Comparison of ENCODE assay signal across 1 cellular context in the genomic region with DNA sequence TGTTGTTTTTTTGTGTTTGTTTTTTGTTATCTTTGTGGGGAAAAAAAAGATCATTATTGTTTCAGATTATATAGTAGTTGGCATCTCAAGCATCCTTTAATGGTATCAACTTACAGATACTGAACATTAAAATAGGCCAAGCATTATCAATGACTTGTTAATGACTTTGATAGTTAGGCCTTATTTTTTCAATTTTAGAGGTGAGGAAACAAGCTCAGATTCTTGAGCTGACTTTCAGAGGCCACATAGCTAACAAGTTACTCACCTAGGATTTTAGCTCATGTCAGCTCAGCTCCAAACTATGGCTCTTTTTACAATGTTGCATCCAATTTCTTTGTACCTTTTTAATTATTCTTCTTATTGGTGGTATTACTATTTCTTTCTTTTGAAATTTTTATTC.
A peak's percentile ranks its signal among the peaks of the same experiment; 100 is the strongest.
TF ChIP-seq lines count a peak whose summit lies in the region.

No MANE protein-coding gene starts in this region.

TF ChIP-seq in GM12878, 131 proteins besides CTCF, POLR2A, EP300 and RAD21 (continued from another document):
- peak; percentile 79; the same call in 1 of the 2 replicates for TF ChIP-seq ZNF592 (IDR thresholded peaks at IDR 0.05)
- 0 out of 2 replicates have a peak, but pooled peaks have one; percentile 35 for TF ChIP-seq HDGF (IDR thresholded peaks at IDR 0.05)
- TF ChIP-seq, protein P1, sequence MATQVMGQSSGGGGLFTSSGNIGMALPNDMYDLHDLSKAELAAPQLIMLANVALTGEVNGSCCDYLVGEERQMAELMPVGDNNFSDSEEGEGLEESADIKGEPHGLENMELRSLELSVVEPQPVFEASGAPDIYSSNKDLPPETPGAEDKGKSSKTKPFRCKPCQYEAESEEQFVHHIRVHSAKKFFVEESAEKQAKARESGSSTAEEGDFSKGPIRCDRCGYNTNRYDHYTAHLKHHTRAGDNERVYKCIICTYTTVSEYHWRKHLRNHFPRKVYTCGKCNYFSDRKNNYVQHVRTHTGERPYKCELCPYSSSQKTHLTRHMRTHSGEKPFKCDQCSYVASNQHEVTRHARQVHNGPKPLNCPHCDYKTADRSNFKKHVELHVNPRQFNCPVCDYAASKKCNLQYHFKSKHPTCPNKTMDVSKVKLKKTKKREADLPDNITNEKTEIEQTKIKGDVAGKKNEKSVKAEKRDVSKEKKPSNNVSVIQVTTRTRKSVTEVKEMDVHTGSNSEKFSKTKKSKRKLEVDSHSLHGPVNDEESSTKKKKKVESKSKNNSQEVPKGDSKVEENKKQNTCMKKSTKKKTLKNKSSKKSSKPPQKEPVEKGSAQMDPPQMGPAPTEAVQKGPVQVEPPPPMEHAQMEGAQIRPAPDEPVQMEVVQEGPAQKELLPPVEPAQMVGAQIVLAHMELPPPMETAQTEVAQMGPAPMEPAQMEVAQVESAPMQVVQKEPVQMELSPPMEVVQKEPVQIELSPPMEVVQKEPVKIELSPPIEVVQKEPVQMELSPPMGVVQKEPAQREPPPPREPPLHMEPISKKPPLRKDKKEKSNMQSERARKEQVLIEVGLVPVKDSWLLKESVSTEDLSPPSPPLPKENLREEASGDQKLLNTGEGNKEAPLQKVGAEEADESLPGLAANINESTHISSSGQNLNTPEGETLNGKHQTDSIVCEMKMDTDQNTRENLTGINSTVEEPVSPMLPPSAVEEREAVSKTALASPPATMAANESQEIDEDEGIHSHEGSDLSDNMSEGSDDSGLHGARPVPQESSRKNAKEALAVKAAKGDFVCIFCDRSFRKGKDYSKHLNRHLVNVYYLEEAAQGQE (IDR thresholded peaks at IDR 0.05; ENCODE audit: low read depth, low read length): no peak
- TF ChIP-seq MEF2B (IDR thresholded peaks at IDR 0.05; ENCODE audit: partially characterized antibody, poor library complexity, severe bottlenecking): peak; percentile 9
- 0 out of 2 replicates have a peak, but pooled peaks have one; percentile 39 for TF ChIP-seq ZBTB33 (IDR thresholded peaks at IDR 0.05)
